19 cellular contexts compared by ENCODE assay signal in genomic region chr6:145532361-145532760, GRCh38.
DNase-seq lines count a peak whose midpoint lies in the region; TF ChIP-seq lines count a peak whose summit lies in the region.
"Had no signal": no experiment of that assay in that cellular context is flagged by ENCODE, and none has a peak within 500 bp of the region (broad histone marks: within the 10 kb centered on the region; RNA-seq: fewer than 3 reads in every experiment).

No MANE protein-coding gene starts in this region.

- no peaks in the 10 kb centered on the region; the same call in 1 of the 2 replicates for H3K36me3 ChIP-seq in Caco-2 (ENCODE audit: control insufficient read depth, insufficient read depth, low read length)
- H3K36me3 ChIP-seq in HUES6 (ENCODE audit: control insufficient read depth, insufficient read depth, low read length), result no peaks in the 10 kb centered on the region
- H3K36me3 ChIP-seq in endodermal cell (ENCODE audit: control insufficient read depth, insufficient read depth, low read length), result no peaks in the 10 kb centered on the region

- POLR2A ChIA-PET in Caco-2 (lab: Charles Lee), result no interaction called here

- no peaks in the 10 kb centered on the region for H3K27me3 ChIP-seq in Caco-2 (replicated peaks; ENCODE audit: control insufficient read depth, insufficient read depth, low read length)
- peaks cover 45% of the 10 kb centered on the region for H3K27me3 ChIP-seq in HUES6 (ENCODE audit: control insufficient read depth, insufficient read depth, low read length)
- no peaks in the 10 kb centered on the region for H3K27me3 ChIP-seq in endodermal cell (ENCODE audit: control insufficient read depth, insufficient read depth, low read length, poor library complexity, severe bottlenecking)

- intact Hi-C loops in Caco-2 (cut with micrococcal nuclease; ENCODE audit: unreplicated experiment), result loop anchor here (2.0 kb wide), 1 partner anchor 16 kb away; no protein-coding TSS in a partner anchor

- H3K4me3 ChIP-seq in Caco-2 (ENCODE audit: low read depth, low read length) (no peak overlapping the region), HUES6 (ENCODE audit: low read depth, low read length) (peak overlapping the region; percentile 44), endodermal cell (ENCODE audit: low read length) (peak overlapping the region; percentile 58)

- H3K9me3 Mint-ChIP-seq in Caco-2 (ENCODE audit: unreplicated experiment), result peaks cover 5% of the 10 kb centered on the region
- peaks cover 19% of the 10 kb centered on the region for H3K9me3 Mint-ChIP-seq in endodermal cell

- H3K9ac ChIP-seq in HUES6 (ENCODE audit: low read length), result peak overlapping the region; percentile 49
- peak overlapping the region; percentile 73 for H3K9ac ChIP-seq in endodermal cell (ENCODE audit: extremely low read depth, low read length, poor library complexity, severe bottlenecking)

- H3K4me3 Mint-ChIP-seq in Caco-2 (ENCODE audit: unreplicated experiment) (no peak overlapping the region), endodermal cell (no peak overlapping the region)
- H3K4me3 Mint-ChIP-seq: CD8-positive, alpha-beta memory T cell; IgD-negative memory B cell had no signal

- H3K9me3 ChIP-seq in Caco-2, result peaks cover 6% of the 10 kb centered on the region; the same call in 1 of the 2 replicates
- no peaks in the 10 kb centered on the region for H3K9me3 ChIP-seq in HUES6 (ENCODE audit: control insufficient read depth, insufficient read depth, low read depth, low read length)
- peaks cover 37% of the 10 kb centered on the region for H3K9me3 ChIP-seq in endodermal cell (ENCODE audit: control insufficient read depth, low read length)

- CTCF ChIA-PET in Caco-2 (lab: Charles Lee), result no interaction called here

- H3K4me1 ChIP-seq in Caco-2 (peaks cover 24% of the 10 kb centered on the region), HUES6 (ENCODE audit: control insufficient read depth, insufficient read depth, low read length) (peaks cover 41% of the 10 kb centered on the region), endodermal cell (ENCODE audit: control insufficient read depth, insufficient read depth, low read length) (peaks cover 33% of the 10 kb centered on the region)

- H3K4me1 Mint-ChIP-seq in Caco-2 (ENCODE audit: low read depth, unreplicated experiment), result no peaks in the 10 kb centered on the region
- peaks cover 19% of the 10 kb centered on the region for H3K4me1 Mint-ChIP-seq in endodermal cell
- H3K4me1 Mint-ChIP-seq: CD8-positive, alpha-beta memory T cell; IgD-negative memory B cell had no signal

- H3K27ac Mint-ChIP-seq in Caco-2 (ENCODE audit: unreplicated experiment) (no peak overlapping the region), endodermal cell (no peak overlapping the region)
- H3K27ac Mint-ChIP-seq: CD8-positive, alpha-beta memory T cell; IgD-negative memory B cell had no signal

- no TSS peak for BruUV-seq in Caco-2 (replicated peaks; lab: Mats Ljungman, UMichigan)

- DNase-seq in Caco-2, result peak; percentile 68 to 81
- peak; percentile 86 for DNase-seq in endodermal cell
- DNase-seq in iPS-NIHi7 (ENCODE audit: extremely low spot score), result peak; percentile 13
- DNase-seq in OCI-M2 (lab: John Stamatoyannopoulos, UW; ENCODE audit: unreplicated experiment), result no peak
- no peak for DNase-seq in GM03348 (ENCODE audit: low spot score)
- no peak for DNase-seq in stimulated activated CD4-positive, alpha-beta T cell treated with anti-CD3 and anti-CD28 coated beads, Interleukin-4, amount 100 ng/mL, for 4 hours
- DNase-seq in foreskin melanocyte, result no peak
- DNase-seq: CD8-positive, alpha-beta memory T cell; GDM1; GOT3; NCI-H1105; NCI-H146; NCI-H2029; NCI-H2227 treated with DMSO at 0.1 percent for 48 hours; NCI-H510A; NCI-H774 had no signal

- 7 to 17% methylated on average over 1 to 4 of the region's 4 CpGs for WGBS in endodermal cell (ENCODE audit: insufficient coverage in 1 of 2, insufficient read length in 1 of 2), 2 experiments

- H3K27me3 Mint-ChIP-seq in Caco-2 (ENCODE audit: insufficient read depth, unreplicated experiment) (no peaks in the 10 kb centered on the region), endodermal cell (ENCODE audit: insufficient read depth) (peaks cover 64% of the 10 kb centered on the region)
- H3K27me3 Mint-ChIP-seq: IgD-negative memory B cell had no signal

- no peak overlapping the region for H3K27ac ChIP-seq in HUES6 (ENCODE audit: low read depth, low read length)
- no peak overlapping the region for H3K27ac ChIP-seq in endodermal cell (ENCODE audit: low read depth, low read length)
- H3K27ac ChIP-seq: C4-2B had no signal

- H3K36me3 Mint-ChIP-seq in Caco-2 (ENCODE audit: insufficient read depth, unreplicated experiment) (no peaks in the 10 kb centered on the region), endodermal cell (ENCODE audit: low read depth) (peaks cover 6% of the 10 kb centered on the region)
- H3K36me3 Mint-ChIP-seq: CD8-positive, alpha-beta memory T cell; IgD-negative memory B cell had no signal

- TF ChIP-seq CTCF in Caco-2 (IDR thresholded peaks at IDR 0.05; ENCODE audit: insufficient read depth in 1 of 2, low read depth in 1 of 2, low read length in 1 of 2, severe bottlenecking in 1 of 2, unreplicated experiment in 1 of 2), result no peak
- no peak for TF ChIP-seq CTCF in endodermal cell (conservative IDR thresholded peaks at IDR 0.05)

Comparison
In these comparisons a context has a peak if more than half of its experiments do, and no peak if none do; other contexts are left out.
1. DNase-seq: peak in Caco-2 (2 of 2), endodermal cell (single experiment) and iPS-NIHi7 (single experiment); none in OCI-M2 (single experiment), GM03348 (single experiment), stimulated activated CD4-positive, alpha-beta T cell treated with anti-CD3 and anti-CD28 coated beads, Interleukin-4, amount 100 ng/mL, for 4 hours (0 of 2) and foreskin melanocyte (single experiment).